Comparison of ENCODE assay signal across 16 cellular contexts in the genomic region with DNA sequence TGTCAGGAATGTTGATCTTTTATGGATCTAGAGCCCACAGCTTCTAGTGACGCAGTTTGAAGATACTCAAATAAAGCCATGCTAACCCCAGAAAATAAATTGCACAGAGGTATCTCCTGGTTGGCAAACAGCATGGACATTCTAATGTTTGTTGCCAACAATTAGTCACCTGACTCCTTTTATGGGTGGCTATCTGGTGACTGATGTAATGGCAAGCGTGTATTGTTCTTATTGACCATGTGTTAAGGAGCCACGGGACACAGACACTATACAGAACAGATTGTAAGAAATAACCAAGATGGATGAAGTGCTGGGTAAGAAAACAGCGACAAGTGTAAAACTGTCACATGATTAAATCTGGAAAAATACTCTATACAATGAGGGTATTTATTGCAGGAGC.
DNase-seq lines count a peak whose midpoint lies in the region; ATAC-seq and TF ChIP-seq lines count a peak whose summit lies in the region.
"Had no signal": no experiment of that assay in that cellular context is flagged by ENCODE, and none has a peak within 500 bp of the region (broad histone marks: within the 10 kb centered on the region; RNA-seq: fewer than 3 reads in every experiment).

No MANE protein-coding gene starts in this region.

- H3K4me1 ChIP-seq in GM23248 (ENCODE audit: insufficient read depth) (peaks cover 44% of the 10 kb centered on the region), hepatocyte (ENCODE audit: insufficient read depth) (peaks cover 28% of the 10 kb centered on the region), skeletal muscle satellite cell (ENCODE audit: control insufficient read depth, insufficient read depth, low read length) (peaks cover 57% of the 10 kb centered on the region)
- H3K4me1 ChIP-seq: gastrocnemius medialis had no signal

- H3K9me3 Mint-ChIP-seq in T-cell = no peaks in the 10 kb centered on the region
- H3K9me3 Mint-ChIP-seq: activated naive CD4-positive, alpha-beta T cell treated with anti-CD3 and anti-CD28 coated beads, Interleukin-2, amount 50 U/mL, for 24 hours; immature natural killer cell had no signal

- no peaks in the 10 kb centered on the region for H3K27me3 Mint-ChIP-seq in T-cell
- H3K27me3 Mint-ChIP-seq: activated naive CD4-positive, alpha-beta T cell treated with anti-CD3 and anti-CD28 coated beads, Interleukin-2, amount 50 U/mL, for 24 hours had no signal

- H3K27me3 ChIP-seq in GM23248 (replicated peaks; ENCODE audit: insufficient read depth) = no peaks in the 10 kb centered on the region
- no peaks in the 10 kb centered on the region for H3K27me3 ChIP-seq in hepatocyte
- H3K27me3 ChIP-seq in skeletal muscle satellite cell (ENCODE audit: control insufficient read depth, insufficient read depth, low read length) = no peaks in the 10 kb centered on the region
- H3K27me3 ChIP-seq: gastrocnemius medialis, ovary had no signal

- H3K36me3 ChIP-seq in GM23248 (ENCODE audit: low read depth) = no peaks in the 10 kb centered on the region
- no peaks in the 10 kb centered on the region for H3K36me3 ChIP-seq in SK-N-MC (ENCODE audit: insufficient read depth, low read length)
- H3K36me3 ChIP-seq in hepatocyte (replicated peaks; ENCODE audit: insufficient read depth, low read depth) = no peaks in the 10 kb centered on the region
- H3K36me3 ChIP-seq in skeletal muscle satellite cell (ENCODE audit: insufficient read depth, low read length) = no peaks in the 10 kb centered on the region
- H3K36me3 ChIP-seq: gastrocnemius medialis, ovary had no signal

- no peak overlapping the region for H3K9ac ChIP-seq in GM23248
- H3K9ac ChIP-seq in SK-N-MC (ENCODE audit: insufficient read length) = no peak overlapping the region
- H3K9ac ChIP-seq in skeletal muscle satellite cell (ENCODE audit: low read depth, low read length) = peak overlapping the region; percentile 31

- no peak overlapping the region for H3K27ac Mint-ChIP-seq in T-cell
- H3K27ac Mint-ChIP-seq: activated naive CD4-positive, alpha-beta T cell treated with anti-CD3 and anti-CD28 coated beads, Interleukin-2, amount 50 U/mL, for 24 hours; immature natural killer cell had no signal

- CTCF ChIA-PET in T-cell (lab: Charles Lee) = no interaction called here

- H3K36me3 Mint-ChIP-seq in T-cell = no peaks in the 10 kb centered on the region
- H3K36me3 Mint-ChIP-seq: activated naive CD4-positive, alpha-beta T cell treated with anti-CD3 and anti-CD28 coated beads, Interleukin-2, amount 50 U/mL, for 24 hours; immature natural killer cell had no signal

- H3K4me3 ChIP-seq in GM23248 (no peak overlapping the region), SK-N-MC (peak overlapping the region; percentile 52; the same call in 1 of the 2 replicates), hepatocyte (no peak overlapping the region), skeletal muscle satellite cell (ENCODE audit: low read length) (no peak overlapping the region)
- H3K4me3 ChIP-seq: gastrocnemius medialis, ovary had no signal

- no peak overlapping the region for H3K4me3 Mint-ChIP-seq in T-cell
- H3K4me3 Mint-ChIP-seq: activated naive CD4-positive, alpha-beta T cell treated with anti-CD3 and anti-CD28 coated beads, Interleukin-2, amount 50 U/mL, for 24 hours; immature natural killer cell had no signal

- no peaks in the 10 kb centered on the region for H4K20me1 ChIP-seq in GM23248 (ENCODE audit: insufficient read depth)
- no peaks in the 10 kb centered on the region for H4K20me1 ChIP-seq in hepatocyte (ENCODE audit: insufficient read depth, poor library complexity, severe bottlenecking)

- H3K4me2 ChIP-seq in GM23248 (ENCODE audit: unreplicated experiment) (peak overlapping the region; percentile 53), hepatocyte (no peak overlapping the region), skeletal muscle satellite cell (ENCODE audit: low read length) (peak overlapping the region; percentile 48)

- H3K4me1 Mint-ChIP-seq in T-cell = no peaks in the 10 kb centered on the region
- H3K4me1 Mint-ChIP-seq: activated naive CD4-positive, alpha-beta T cell treated with anti-CD3 and anti-CD28 coated beads, Interleukin-2, amount 50 U/mL, for 24 hours; immature natural killer cell had no signal

- POLR2A ChIA-PET in T-cell (lab: Charles Lee) = no interaction called here

- ATAC-seq in T-cell (replicated peaks in 1 of 4) = no peak
- ATAC-seq: gastrocnemius medialis had no signal

- 82 to 87% methylated on average over 4 of the region's 4 CpGs for WGBS in GM23248 (ENCODE audit: low coverage in 1 of 2, low lambda C conversion rate in 2 of 2, missing lambda C conversion rate in 2 of 2), 2 experiments
- 79% methylated on average over 4 of the region's 4 CpGs for WGBS in hepatocyte (ENCODE audit: low lambda C conversion rate, missing lambda C conversion rate)

- peak overlapping the region; percentile 56 for H3K27ac ChIP-seq in GM23248
- H3K27ac ChIP-seq in SK-N-MC = peak overlapping the region; percentile 86
- H3K27ac ChIP-seq in hepatocyte = peak overlapping the region; percentile 26
- H3K27ac ChIP-seq: C4-2B, gastrocnemius medialis, ovary had no signal

- H3F3A ChIP-seq in GM23248 (ENCODE audit: insufficient read depth) = peaks cover 28% of the 10 kb centered on the region

- H3K9me2 ChIP-seq in GM23248 (ENCODE audit: insufficient read depth) = no peaks in the 10 kb centered on the region
- H3K9me2 ChIP-seq in hepatocyte (replicated peaks; ENCODE audit: insufficient read depth) = no peaks in the 10 kb centered on the region

- intact Hi-C loops in posterior cingulate gyrus (cut with DNase I) = no loop called here

- DNase-seq in GM23248 = peak; percentile 19
- DNase-seq in SK-N-MC (ENCODE audit: low read depth, low spot score) = no peak
- no peak for DNase-seq in hepatocyte (ENCODE audit: low spot score)
- no peak for DNase-seq in posterior cingulate gyrus
- no peak for DNase-seq in HuH-7 (ENCODE audit: low spot score)
- no peak for DNase-seq in T-cell
- DNase-seq: activated CD4-positive, alpha-beta T cell treated with anti-CD3 and anti-CD28 coated beads for 48 hours; effector memory CD4-positive, alpha-beta T cell; gastrocnemius medialis; immature natural killer cell; NCI-H1930; T-helper 9 cell had no signal

- in situ Hi-C loops in GM23248 (cut with MboI) = no loop called here

- no peaks in the 10 kb centered on the region for H3K9me3 ChIP-seq in GM23248 (ENCODE audit: low read depth)
- H3K9me3 ChIP-seq in SK-N-MC (ENCODE audit: low read depth, low read length) = no peaks in the 10 kb centered on the region
- no peaks in the 10 kb centered on the region for H3K9me3 ChIP-seq in hepatocyte (ENCODE audit: low read depth)
- H3K9me3 ChIP-seq in skeletal muscle satellite cell (replicated peaks; ENCODE audit: low read length) = no peaks in the 10 kb centered on the region
- H3K9me3 ChIP-seq: gastrocnemius medialis, ovary had no signal

- TF ChIP-seq CTCF in hepatocyte (IDR thresholded peaks at IDR 0.05; ENCODE audit: poor library complexity) = no peak

- H3K79me2 ChIP-seq in GM23248 (ENCODE audit: insufficient read depth) (no peaks in the 10 kb centered on the region), hepatocyte (no peaks in the 10 kb centered on the region)

- H2AFZ ChIP-seq in GM23248 (no peak overlapping the region), hepatocyte (no peak overlapping the region)

Comparison
In these comparisons a context has a peak if more than half of its experiments do, and no peak if none do; other contexts are left out.
1. H3K27ac ChIP-seq: peak in every context shown above with its lines; median percentile 86 in SK-N-MC; 56 in GM23248; 26 in hepatocyte.